ENCODE assay signal across 9 cellular contexts in genomic region chr9:101977614-101978210, GRCh38.
DNase-seq lines count a peak whose midpoint lies in the region; ATAC-seq and TF ChIP-seq lines count a peak whose summit lies in the region.
"Had no signal": no experiment of that assay in that cellular context is flagged by ENCODE, and none has a peak within 500 bp of the region (broad histone marks: within the 10 kb centered on the region; RNA-seq: fewer than 3 reads in every experiment).

No MANE protein-coding gene starts in this region.

- H3K27me3 ChIP-seq in right atrium auricular region (no peaks in the 10 kb centered on the region), endodermal cell (ENCODE audit: control insufficient read depth, insufficient read depth, low read length, poor library complexity, severe bottlenecking) (no peaks in the 10 kb centered on the region), prostate gland (replicated peaks; ENCODE audit: insufficient read depth) (no peaks in the 10 kb centered on the region)

- H3K4me3 Mint-ChIP-seq in endodermal cell = no peak overlapping the region
- H3K4me3 Mint-ChIP-seq: central memory CD8-positive, alpha-beta T cell had no signal

- H3K9me3 ChIP-seq in right atrium auricular region = no peaks in the 10 kb centered on the region
- H3K9me3 ChIP-seq in endodermal cell (ENCODE audit: control insufficient read depth, low read length) = peaks cover 12% of the 10 kb centered on the region
- H3K9me3 ChIP-seq in prostate gland = no peaks in the 10 kb centered on the region

- WGBS in endodermal cell (ENCODE audit: insufficient coverage in 1 of 2, insufficient read length in 1 of 2), 2 experiments = 0% methylated on average over 1 of the region's 2 CpGs; no CpG with 5 or more reads in 1 of the 2 experiments
- WGBS in prostate gland = 3% methylated on average over 2 of the region's 2 CpGs

- no peaks in the 10 kb centered on the region for H3K27me3 Mint-ChIP-seq in endodermal cell (ENCODE audit: insufficient read depth)
- H3K27me3 Mint-ChIP-seq: central memory CD8-positive, alpha-beta T cell had no signal

- DNase-seq in right atrium auricular region (ENCODE audit: low spot score) = no peak
- DNase-seq in left ventricle myocardium superior = no peak
- peak; percentile 6 for DNase-seq in NCI-H526 treated with DMSO at 0.1 percent for 48 hours (lab: John Stamatoyannopoulos, UW)
- DNase-seq in endodermal cell = no peak
- no peak for DNase-seq in prostate gland (ENCODE audit: low spot score)
- DNase-seq in occipital lobe (lab: John Stamatoyannopoulos, UW) = no peak

- H3K27ac ChIP-seq in right atrium auricular region (no peak overlapping the region), endodermal cell (ENCODE audit: low read depth, low read length) (no peak overlapping the region), prostate gland (no peak overlapping the region)

- TF ChIP-seq CTCF in right atrium auricular region (IDR thresholded peaks at IDR 0.05) (peak; percentile 55 to 67), endodermal cell (conservative IDR thresholded peaks at IDR 0.05) (peak; percentile 88), prostate gland (IDR thresholded peaks at IDR 0.05) (peak in 3 of 4 experiments; percentile 38 to 57 (median 51))

- no peaks in the 10 kb centered on the region for H3K9me3 Mint-ChIP-seq in endodermal cell
- H3K9me3 Mint-ChIP-seq: central memory CD8-positive, alpha-beta T cell had no signal

- no peak overlapping the region for H3K9ac ChIP-seq in endodermal cell (ENCODE audit: extremely low read depth, low read length, poor library complexity, severe bottlenecking)

- H3K4me1 ChIP-seq in right atrium auricular region (no peaks in the 10 kb centered on the region), endodermal cell (ENCODE audit: control insufficient read depth, insufficient read depth, low read length) (no peaks in the 10 kb centered on the region), prostate gland (replicated peaks) (no peaks in the 10 kb centered on the region)

- no peak for TF ChIP-seq POLR2A in prostate gland (IDR thresholded peaks at IDR 0.05)

- H3K36me3 ChIP-seq in right atrium auricular region (no peaks in the 10 kb centered on the region), endodermal cell (ENCODE audit: control insufficient read depth, insufficient read depth, low read length) (no peaks in the 10 kb centered on the region), prostate gland (no peaks in the 10 kb centered on the region)

- no peaks in the 10 kb centered on the region for H3K36me3 Mint-ChIP-seq in endodermal cell (ENCODE audit: low read depth)

- intact Hi-C loops in left ventricle myocardium superior (cut with micrococcal nuclease) (no loop called here), prostate gland (cut with DNase I) (no loop called here)

- H3K27ac Mint-ChIP-seq in endodermal cell = no peak overlapping the region

- H3K4me1 Mint-ChIP-seq in endodermal cell = no peaks in the 10 kb centered on the region
- H3K4me1 Mint-ChIP-seq: central memory CD8-positive, alpha-beta T cell had no signal

- ATAC-seq in left ventricle myocardium superior = no peak
- ATAC-seq in HG03045 (IDR thresholded peaks at IDR 0.05; ENCODE audit: unreplicated experiment) = peak; percentile 59
- no peak for ATAC-seq in activated CD4-positive, CD25-positive, alpha-beta regulatory T cell treated with anti-CD3 and anti-CD28 coated beads, Interleukin-2, amount 50 U/mL, for 24 hours

- H3K4me3 ChIP-seq in right atrium auricular region (no peak overlapping the region), endodermal cell (ENCODE audit: low read length) (no peak overlapping the region), prostate gland (no peak overlapping the region)
